In genomic region chr14:94936901-94937321, GRCh38 we compare ENCODE assay signal across 11 cellular contexts.
DNase-seq lines count a peak whose midpoint lies in the region; ATAC-seq and TF ChIP-seq lines count a peak whose summit lies in the region.
"Had no signal": no experiment of that assay in that cellular context is flagged by ENCODE, and none has a peak within 500 bp of the region (broad histone marks: within the 10 kb centered on the region; RNA-seq: fewer than 3 reads in every experiment).

No MANE protein-coding gene starts in this region.

- TF ChIP-seq POLR2A in testis (IDR thresholded peaks at IDR 0.05): no peak

- peak overlapping the region; percentile 51 to 67 for H3K27ac ChIP-seq in esophagus (ENCODE audit: low read depth in 2 of 2, low read length in 1 of 2)
- H3K27ac ChIP-seq in muscle layer of duodenum (ENCODE audit: low read length): peak overlapping the region; percentile 49
- peak overlapping the region in 1 of 2 donors; percentile 52 for H3K27ac ChIP-seq in testis

- no peaks in the 10 kb centered on the region for H3K27me3 ChIP-seq in esophagus (ENCODE audit: control insufficient read depth in 1 of 2, insufficient read depth in 2 of 2, low read length in 2 of 2)
- H3K27me3 ChIP-seq in muscle layer of duodenum (ENCODE audit: low read depth, low read length): no peaks in the 10 kb centered on the region
- no peaks in the 10 kb centered on the region for H3K27me3 ChIP-seq in testis

- DNase-seq in NCI-H69 (lab: John Stamatoyannopoulos, UW): peak; percentile 49
- peak; percentile 19 for DNase-seq in testis
- DNase-seq in NCI-H2107 (lab: John Stamatoyannopoulos, UW): no peak
- DNase-seq in activated CD4-positive, alpha-beta T cell treated with anti-CD3 and anti-CD28 coated beads for 48 hours: no peak
- DNase-seq in activated T-cell treated with anti-CD3 and anti-CD28 coated beads for 4 hours: no peak
- DNase-seq: activated naive CD4-positive, alpha-beta T cell treated with anti-CD3 and anti-CD28 coated beads, Interleukin-2, amount 10 ng/mL, durations not matched to agents 7 days and 5 days; CD8-positive, alpha-beta memory T cell; T-helper 17 cell had no signal

- H3K36me3 ChIP-seq in esophagus (ENCODE audit: control insufficient read depth in 2 of 2, insufficient read depth in 2 of 2, low read length in 1 of 2) (no peaks in the 10 kb centered on the region), muscle layer of duodenum (ENCODE audit: control insufficient read depth in 1 of 2, insufficient read depth in 2 of 2, low read length in 2 of 2) (no peaks in the 10 kb centered on the region), testis (ENCODE audit: low read depth, missing control alignments) (no peaks in the 10 kb centered on the region)

- no peak for ATAC-seq in HG02571 (IDR thresholded peaks at IDR 0.05; ENCODE audit: unreplicated experiment)
- ATAC-seq: T-helper 17 cell had no signal

- no peak for TF ChIP-seq CTCF in testis (IDR thresholded peaks at IDR 0.05)

- H3K4me1 ChIP-seq in esophagus (ENCODE audit: control insufficient read depth in 2 of 2, insufficient read depth in 2 of 2, low read length in 1 of 2) (peaks cover 0 to 3% of the 10 kb centered on the region in 2 donors), muscle layer of duodenum (ENCODE audit: control insufficient read depth in 1 of 2, insufficient read depth in 2 of 2, low read length in 2 of 2) (peaks cover 5 to 24% of the 10 kb centered on the region in 2 donors), testis (peaks cover 9% of the 10 kb centered on the region)

- H3K4me3 ChIP-seq in esophagus (ENCODE audit: low read depth in 1 of 2, low read length in 2 of 2): peak overlapping the region in 1 of 2 donors; percentile 11
- H3K4me3 ChIP-seq in muscle layer of duodenum (ENCODE audit: low read depth in 1 of 2, low read length in 2 of 2): peak overlapping the region in 1 of 2 donors; percentile 30
- peak overlapping the region; percentile 0 to 47 for H3K4me3 ChIP-seq in testis

- 32 to 41% methylated on average over 16 of the region's 16 CpGs for WGBS in esophagus, 2 donors
- whole genome bisulfite sequencing in testis, 2 donors: 0 to 21% methylated on average over 2 to 16 of the region's 16 CpGs

- no peaks in the 10 kb centered on the region for H3K9me3 ChIP-seq in esophagus (ENCODE audit: control insufficient read depth in 2 of 2, insufficient read depth in 1 of 2, low read depth in 1 of 2, low read length in 1 of 2)
- no peaks in the 10 kb centered on the region for H3K9me3 ChIP-seq in muscle layer of duodenum (ENCODE audit: control insufficient read depth in 1 of 2, low read length in 2 of 2)
- H3K9me3 ChIP-seq in testis: no peaks in the 10 kb centered on the region

- intact Hi-C loops in testis (cut with DNase I; ENCODE audit: low total_unique reads): no loop called here

Comparison
In these comparisons a context has a peak if more than half of its experiments do, and no peak if none do; other contexts are left out.
1. DNase-seq: peak in NCI-H69 (single experiment) and testis (single experiment); none in NCI-H2107 (single experiment), activated CD4-positive, alpha-beta T cell treated with anti-CD3 and anti-CD28 coated beads for 48 hours (single experiment) and activated T-cell treated with anti-CD3 and anti-CD28 coated beads for 4 hours (single experiment).